Comparison of ENCODE assay signal across 1 cellular context in the genomic region with DNA sequence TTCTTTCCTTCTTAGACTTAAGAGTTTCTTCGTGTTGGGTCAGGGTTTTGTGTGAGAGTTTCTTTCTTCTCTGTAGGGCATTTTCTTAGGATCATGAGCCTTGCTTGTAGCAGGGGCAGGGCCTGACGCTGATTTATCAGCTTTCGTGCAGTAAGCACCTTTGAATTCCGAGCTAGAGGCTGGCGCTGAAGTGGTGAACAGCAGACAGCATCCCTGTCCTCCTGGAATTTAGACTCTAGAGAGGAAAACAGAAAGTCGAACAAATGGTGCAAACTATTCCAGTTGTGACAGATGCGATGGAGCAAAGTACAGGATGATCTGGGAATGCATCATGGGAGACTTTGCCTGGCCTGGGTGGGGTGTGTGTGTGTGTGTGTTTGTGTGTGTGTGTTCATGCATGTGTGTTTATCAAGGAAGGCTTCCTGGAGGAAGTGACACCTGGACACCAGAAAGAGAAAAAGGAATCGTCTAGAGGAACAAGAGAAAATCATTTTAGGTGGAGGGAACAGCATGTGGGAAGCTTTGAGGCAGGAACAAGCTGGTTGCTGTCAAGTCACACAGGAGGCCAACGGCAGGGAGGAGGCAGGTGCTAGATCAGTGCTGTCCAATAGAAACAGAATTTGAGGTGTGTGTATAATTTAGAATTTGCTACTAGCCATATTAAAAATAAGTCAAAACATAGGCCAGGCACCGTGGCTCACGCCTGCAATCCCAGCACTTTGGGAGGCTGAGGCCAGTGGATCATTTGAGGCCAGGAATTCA.
A peak's percentile ranks its signal among the peaks of the same experiment; 100 is the strongest.
TF ChIP-seq lines count a peak whose summit lies in the region.

No MANE protein-coding gene starts in this region.

TF ChIP-seq in K562, 482 proteins besides CTCF, POLR2A, EP300 and RAD21 (continued from another document):
- TF ChIP-seq RBM25 (IDR thresholded peaks at IDR 0.05; ENCODE audit: low read depth, low read length, severe bottlenecking) (peak; percentile 29), ZNF24 (IDR thresholded peaks at IDR 0.05) (no peak), KDM1A (IDR thresholded peaks at IDR 0.05) (peak in 1 of 2 experiments; percentile 18; a peak in 1 of 4 replicates), CBFA2T3 (IDR thresholded peaks at IDR 0.05) (no peak), CREB1 (IDR thresholded peaks at IDR 0.05) (no peak), CREB1 (CRISPR knock-in tag; IDR thresholded peaks at IDR 0.05) (no peak), PRPF4 (IDR thresholded peaks at IDR 0.05; ENCODE audit: insufficient read depth, low read depth, low read length, poor library complexity, severe bottlenecking) (no peak), BCOR (IDR thresholded peaks at IDR 0.05) (peak; percentile 63)
- TF ChIP-seq, protein P1, sequence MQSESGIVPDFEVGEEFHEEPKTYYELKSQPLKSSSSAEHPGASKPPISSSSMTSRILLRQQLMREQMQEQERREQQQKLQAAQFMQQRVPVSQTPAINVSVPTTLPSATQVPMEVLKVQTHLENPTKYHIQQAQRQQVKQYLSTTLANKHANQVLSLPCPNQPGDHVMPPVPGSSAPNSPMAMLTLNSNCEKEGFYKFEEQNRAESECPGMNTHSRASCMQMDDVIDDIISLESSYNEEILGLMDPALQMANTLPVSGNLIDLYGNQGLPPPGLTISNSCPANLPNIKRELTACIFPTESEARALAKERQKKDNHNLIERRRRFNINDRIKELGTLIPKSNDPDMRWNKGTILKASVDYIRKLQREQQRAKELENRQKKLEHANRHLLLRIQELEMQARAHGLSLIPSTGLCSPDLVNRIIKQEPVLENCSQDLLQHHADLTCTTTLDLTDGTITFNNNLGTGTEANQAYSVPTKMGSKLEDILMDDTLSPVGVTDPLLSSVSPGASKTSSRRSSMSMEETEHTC (IDR thresholded peaks at IDR 0.05), result no peak
- TF ChIP-seq, protein P2, sequence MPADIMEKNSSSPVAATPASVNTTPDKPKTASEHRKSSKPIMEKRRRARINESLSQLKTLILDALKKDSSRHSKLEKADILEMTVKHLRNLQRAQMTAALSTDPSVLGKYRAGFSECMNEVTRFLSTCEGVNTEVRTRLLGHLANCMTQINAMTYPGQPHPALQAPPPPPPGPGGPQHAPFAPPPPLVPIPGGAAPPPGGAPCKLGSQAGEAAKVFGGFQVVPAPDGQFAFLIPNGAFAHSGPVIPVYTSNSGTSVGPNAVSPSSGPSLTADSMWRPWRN (IDR thresholded peaks at IDR 0.05; ENCODE audit: low read depth), result no peak
